12 cellular contexts compared by ENCODE assay signal in the genomic region with DNA sequence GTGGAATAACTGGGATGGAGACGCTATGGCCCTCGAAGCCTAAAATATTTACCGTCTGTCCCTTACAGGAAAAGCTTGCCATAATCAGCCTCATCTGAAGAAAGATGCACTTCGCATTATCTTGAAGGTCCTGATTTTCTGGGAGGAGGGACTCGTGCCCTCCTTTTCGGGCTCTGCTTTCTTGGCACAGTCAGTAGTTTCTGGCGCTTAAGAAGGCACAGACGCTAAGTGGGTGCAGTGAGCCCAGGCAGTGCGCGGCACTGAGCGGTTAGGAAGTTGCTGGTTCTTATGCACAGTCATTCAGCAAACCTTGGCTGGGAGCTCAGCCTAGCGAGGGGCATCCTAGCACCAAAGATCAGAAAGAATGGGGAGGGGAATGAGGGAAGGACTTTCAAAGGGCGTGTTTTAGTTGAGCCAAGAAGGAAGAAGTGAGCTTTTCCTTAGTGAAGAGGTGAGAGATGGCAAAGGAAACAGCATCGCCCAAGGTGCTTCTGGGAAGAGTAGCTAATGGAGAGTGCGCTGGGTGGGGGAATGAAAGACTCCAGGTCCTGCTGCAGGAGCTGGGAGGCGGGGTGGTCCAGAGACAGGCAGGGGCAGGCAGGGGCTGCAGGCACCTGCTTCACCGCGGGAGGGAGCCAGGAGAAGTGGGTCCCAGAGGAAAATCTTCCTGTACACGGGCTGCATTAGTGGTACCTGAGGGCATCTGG.
DNase-seq lines count a peak whose midpoint lies in the region; ATAC-seq and TF ChIP-seq lines count a peak whose summit lies in the region.
"Had no signal": no experiment of that assay in that cellular context is flagged by ENCODE, and none has a peak within 500 bp of the region (broad histone marks: within the 10 kb centered on the region; RNA-seq: fewer than 3 reads in every experiment).

No MANE protein-coding gene starts in this region.

- H4K20me1 ChIP-seq in OCI-LY3 (ENCODE audit: insufficient read depth, low read length) = peaks cover 37% of the 10 kb centered on the region

- H3K9me3 ChIP-seq in OCI-LY3 (ENCODE audit: insufficient read depth, low read length) = no peaks in the 10 kb centered on the region
- H3K9me3 ChIP-seq: esophagus squamous epithelium, heart left ventricle, vagina had no signal

- intact Hi-C loops in activated naive CD4-positive, alpha-beta T cell treated with anti-CD3 and anti-CD28 coated beads for 36 hours (cut with micrococcal nuclease) = loop anchor here (1.0 to 10.0 kb wide), 14 partner anchors 81 to 735 kb away; a partner anchor contains a TSS

- peaks cover 6% of the 10 kb centered on the region for H3K36me3 ChIP-seq in OCI-LY3 (replicated peaks; ENCODE audit: low read depth, low read length)
- H3K36me3 ChIP-seq: esophagus squamous epithelium had no signal

- TF ChIP-seq CTCF in OCI-LY3 (IDR thresholded peaks at IDR 0.05; ENCODE audit: low read depth, low read length) = no peak

- CTCF ChIA-PET in activated naive CD4-positive, alpha-beta T cell treated with anti-CD3 and anti-CD28 coated beads for 36 hours (lab: Charles Lee) = interaction anchor here (0.6 to 3.2 kb wide), 18 partner anchors 9 to 428 kb away, joined by 3 to 21 read pairs (median 4); a partner anchor contains a TSS

- H2AFZ ChIP-seq in OCI-LY3 (ENCODE audit: low read depth, low read length) = no peak overlapping the region

- H3K36me3 Mint-ChIP-seq in activated naive CD4-positive, alpha-beta T cell treated with anti-CD3 and anti-CD28 coated beads for 36 hours (ENCODE audit: low read depth) = peaks cover 11% of the 10 kb centered on the region

- no peak overlapping the region for H3K4me3 Mint-ChIP-seq in activated naive CD4-positive, alpha-beta T cell treated with anti-CD3 and anti-CD28 coated beads for 36 hours
- H3K4me3 Mint-ChIP-seq: neural crest cell had no signal

- H3K4me1 ChIP-seq in OCI-LY3 (ENCODE audit: low read length) = peaks cover 55% of the 10 kb centered on the region

- no peak for DNase-seq in activated naive CD4-positive, alpha-beta T cell treated with anti-CD3 and anti-CD28 coated beads for 36 hours
- DNase-seq in activated naive CD4-positive, alpha-beta T cell treated with anti-CD3 and anti-CD28 coated beads, Interleukin-2, amount 50 U/mL, for 16 hours = no peak
- peak; percentile 62 for DNase-seq in inferior parietal cortex (ENCODE audit: extremely low spot score)
- peak; percentile 75 for DNase-seq in superior temporal gyrus (ENCODE audit: extremely low spot score)
- DNase-seq in HCEC 1CT = no peak
- DNase-seq in NCI-H1048 (lab: John Stamatoyannopoulos, UW) = no peak
- DNase-seq: esophagus squamous epithelium had no signal

- H3K27me3 Mint-ChIP-seq in activated naive CD4-positive, alpha-beta T cell treated with anti-CD3 and anti-CD28 coated beads for 36 hours (ENCODE audit: low read depth) = no peaks in the 10 kb centered on the region

- no peak for ATAC-seq in GM19324 (IDR thresholded peaks at IDR 0.05; ENCODE audit: low FRiP score, unreplicated experiment)

- H3K79me2 ChIP-seq in OCI-LY3 (ENCODE audit: low read length) = no peaks in the 10 kb centered on the region

- H3K9ac ChIP-seq in OCI-LY3 (ENCODE audit: low read length) = no peak overlapping the region

- no peaks in the 10 kb centered on the region for H3K9me3 Mint-ChIP-seq in activated naive CD4-positive, alpha-beta T cell treated with anti-CD3 and anti-CD28 coated beads for 36 hours
- H3K9me3 Mint-ChIP-seq: neural crest cell had no signal

- peak overlapping the region; percentile 82 for H3K4me2 ChIP-seq in OCI-LY3 (ENCODE audit: low read length)

- H3K27ac ChIP-seq in OCI-LY3 (ENCODE audit: low read length) = no peak overlapping the region
- H3K27ac ChIP-seq: esophagus squamous epithelium, heart left ventricle, vagina had no signal

- H3K4me1 Mint-ChIP-seq in activated naive CD4-positive, alpha-beta T cell treated with anti-CD3 and anti-CD28 coated beads for 36 hours (ENCODE audit: low read depth) = peaks cover 42% of the 10 kb centered on the region

- peak overlapping the region; percentile 92 for H3K27ac Mint-ChIP-seq in activated naive CD4-positive, alpha-beta T cell treated with anti-CD3 and anti-CD28 coated beads for 36 hours

- no peak overlapping the region for H3K4me3 ChIP-seq in OCI-LY3 (ENCODE audit: low read length)
- H3K4me3 ChIP-seq: vagina had no signal

- H3K27me3 ChIP-seq in OCI-LY3 (ENCODE audit: low read depth, low read length) = peaks cover 43% of the 10 kb centered on the region
- H3K27me3 ChIP-seq: esophagus squamous epithelium, heart left ventricle, vagina had no signal

Comparison
In these comparisons a context has a peak if more than half of its experiments do, and no peak if none do; other contexts are left out.
1. DNase-seq: peak in inferior parietal cortex (single experiment) and superior temporal gyrus (single experiment); none in activated naive CD4-positive, alpha-beta T cell treated with anti-CD3 and anti-CD28 coated beads for 36 hours (single experiment), activated naive CD4-positive, alpha-beta T cell treated with anti-CD3 and anti-CD28 coated beads, Interleukin-2, amount 50 U/mL, for 16 hours (single experiment), HCEC 1CT (single experiment) and NCI-H1048 (single experiment).